16 cellular contexts compared by ENCODE assay signal in genomic region chr5:40240111-40240510, GRCh38.
DNase-seq lines count a peak whose midpoint lies in the region; FAIRE-seq and TF ChIP-seq lines count a peak whose summit lies in the region.
"Had no signal": no experiment of that assay in that cellular context is flagged by ENCODE, and none has a peak within 500 bp of the region (broad histone marks: within the 10 kb centered on the region; RNA-seq: fewer than 3 reads in every experiment).

No MANE protein-coding gene starts in this region.

- DNase-seq in H54 (ENCODE audit: insufficient read length, low spot score) (no peak), MV-4-11 (lab: John Stamatoyannopoulos, UW) (peak; percentile 42), amniotic epithelial cell (ENCODE audit: low read depth) (peak; percentile 13), NCI-H1092 (lab: John Stamatoyannopoulos, UW) (no peak), SW480 (ENCODE audit: low spot score) (no peak), NCI-H2107 treated with DMSO at 0.1 percent for 48 hours (lab: John Stamatoyannopoulos, UW; ENCODE audit: unreplicated experiment) (no peak), SJCRH30 (no peak)
- peak; percentile 44 to 47 for DNase-seq in stimulated activated CD4-positive, alpha-beta T cell treated with anti-CD3 and anti-CD28 coated beads, Interleukin-15, amount 100 ng/mL, for 48 hours (ENCODE audit: low read depth in 2 of 2)
- DNase-seq: HFFc6, NCI-H1694 treated with DMSO at 0.1 percent for 48 hours, NCI-H82, retina, WERI-Rb-1 had no signal

- FAIRE-seq in H54 (lab: Jason Lieb, UNC), result peak; percentile 50
- FAIRE-seq: frontal cortex had no signal

- H3K4me1 ChIP-seq in SJCRH30, result no peaks in the 10 kb centered on the region
- H3K4me1 ChIP-seq: tibial nerve had no signal

- H3K36me3 ChIP-seq in SJCRH30, result no peaks in the 10 kb centered on the region
- H3K36me3 ChIP-seq: tibial nerve, WERI-Rb-1 had no signal

- H3K27me3 ChIP-seq in SJCRH30, result no peaks in the 10 kb centered on the region
- H3K27me3 ChIP-seq: tibial nerve had no signal

- no peak overlapping the region for H3K4me3 ChIP-seq in SJCRH30
- H3K4me3 ChIP-seq: SK-N-MC, tibial nerve had no signal

- no peak for TF ChIP-seq POLR2A in H54 (IDR thresholded peaks at IDR 0.05; ENCODE audit: low read depth, low read length)

- no peaks in the 10 kb centered on the region for H3K9me3 ChIP-seq in SJCRH30 (replicated peaks)

- no peak overlapping the region for H3K27ac ChIP-seq in SJCRH30
- H3K27ac ChIP-seq: SK-N-MC, tibial nerve, WERI-Rb-1 had no signal

Comparison
In these comparisons a context has a peak if more than half of its experiments do, and no peak if none do; other contexts are left out.
1. DNase-seq: peak in MV-4-11 (single experiment), amniotic epithelial cell (single experiment) and stimulated activated CD4-positive, alpha-beta T cell treated with anti-CD3 and anti-CD28 coated beads, Interleukin-15, amount 100 ng/mL, for 48 hours (2 of 2); none in H54 (single experiment), NCI-H1092 (single experiment), SW480 (single experiment), NCI-H2107 treated with DMSO at 0.1 percent for 48 hours (single experiment) and SJCRH30 (0 of 2).